34 cellular contexts compared by ENCODE assay signal in the genomic region with DNA sequence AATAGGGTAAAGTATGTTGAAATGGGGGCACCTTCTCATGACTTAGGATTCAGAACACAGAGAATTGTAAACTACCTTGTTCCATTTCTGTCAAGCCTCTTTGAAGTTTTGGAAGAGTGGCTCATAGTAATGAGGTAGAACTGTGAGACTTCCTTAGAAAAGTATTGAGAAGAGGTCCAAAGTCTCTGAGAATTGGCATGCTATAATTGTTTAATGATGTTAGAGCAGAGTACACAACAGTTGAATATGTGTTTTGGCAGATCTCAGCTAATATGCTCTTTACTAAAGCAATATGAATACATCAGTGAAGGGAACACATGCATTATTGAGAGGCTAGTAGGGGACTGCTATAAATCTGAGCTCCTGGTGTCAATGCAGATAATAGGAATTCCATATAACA.
DNase-seq lines count a peak whose midpoint lies in the region; ATAC-seq, FAIRE-seq and TF ChIP-seq lines count a peak whose summit lies in the region.
"Had no signal": no experiment of that assay in that cellular context is flagged by ENCODE, and none has a peak within 500 bp of the region (broad histone marks: within the 10 kb centered on the region; RNA-seq: fewer than 3 reads in every experiment).

No MANE protein-coding gene starts in this region.

- no peaks in the 10 kb centered on the region for H3K27me3 ChIP-seq in small intestine (ENCODE audit: control insufficient read depth in 2 of 2, insufficient read depth in 2 of 2, low read length in 2 of 2)
- H3K27me3 ChIP-seq: BE2C; BLaER1; BLaER1 treated with 17β-estradiol and CSF1 and Interleukin-3, amounts not matched to agents 10 nM and 100 nM had no signal

- no peaks in the 10 kb centered on the region for H3K36me3 ChIP-seq in mucosa of descending colon (ENCODE audit: low read depth)
- H3K36me3 ChIP-seq in small intestine (ENCODE audit: control insufficient read depth in 2 of 2, insufficient read depth in 2 of 2, low read length in 2 of 2) = no peaks in the 10 kb centered on the region
- H3K36me3 ChIP-seq: BE2C; BLaER1; BLaER1 treated with 17β-estradiol and CSF1 and Interleukin-3, amounts not matched to agents 10 nM and 100 nM had no signal

- peak; percentile 92 for ATAC-seq in left colon
- peak; percentile 30 for ATAC-seq in left lobe of liver
- ATAC-seq in mucosa of descending colon = peak; percentile 26
- ATAC-seq: A549; CD8-positive, alpha-beta T cell had no signal

- H3K4me3 ChIP-seq in mucosa of descending colon = no peak overlapping the region
- no peak overlapping the region for H3K4me3 ChIP-seq in small intestine (ENCODE audit: low read depth in 1 of 2, low read length in 2 of 2)
- H3K4me3 ChIP-seq: A549; BLaER1; BLaER1 treated with 17β-estradiol and CSF1 and Interleukin-3, amounts not matched to agents 10 nM and 100 nM had no signal

- H3K9me3 ChIP-seq in mucosa of descending colon (no peaks in the 10 kb centered on the region), small intestine (ENCODE audit: control insufficient read depth, low read depth) (no peaks in the 10 kb centered on the region)
- H3K9me3 ChIP-seq: A549; BE2C; BLaER1; BLaER1 treated with 17β-estradiol and CSF1 and Interleukin-3, amounts not matched to agents 10 nM and 100 nM; Caco-2 had no signal

- FAIRE-seq in small intestine (lab: Jason Lieb, UNC) = no peak
- FAIRE-seq in RCC 7860 (lab: Jason Lieb, UNC) = no peak
- FAIRE-seq: A204.1, A549, D721Med had no signal

- intact Hi-C loops in left colon (cut with DNase I, micrococcal nuclease) = no loop called here
- intact Hi-C loops in mucosa of descending colon (cut with DNase I, micrococcal nuclease) = no loop called here

- DNase-seq in left colon = no peak
- DNase-seq in left lobe of liver (ENCODE audit: low spot score) = no peak
- no peak for DNase-seq in mucosa of descending colon
- DNase-seq in small intestine = peak; percentile 19
- no peak for DNase-seq in COR-L47 (lab: John Stamatoyannopoulos, UW)
- no peak for DNase-seq in activated CD4-positive, CD25-positive, alpha-beta regulatory T cell (lab: John Stamatoyannopoulos, UW)
- DNase-seq in cerebellum (ENCODE audit: low spot score) = no peak
- no peak for DNase-seq in RCC 7860 (ENCODE audit: low spot score)
- DNase-seq: 8988T; ACHN; AML-193; BE2C; C1 segment of cervical spinal cord; Caco-2; Calu3; CD4-positive, alpha-beta memory T cell; CD4-positive, alpha-beta T cell; CD4-positive, CD25-positive, alpha-beta regulatory T cell; CD8-positive, alpha-beta memory T cell; CD8-positive, alpha-beta T cell; DMS 273 treated with DMSO at 0.1 percent for 48 hours; DMS153; DMS53; DMS79; DMS79 treated with DMSO at 0.1 percent for 48 hours; DND-41; EL had no signal

- no peak overlapping the region for H3K27ac ChIP-seq in small intestine (ENCODE audit: low read depth in 1 of 2, low read length in 1 of 2)
- H3K27ac ChIP-seq: 22Rv1; A549; BLaER1; BLaER1 treated with 17β-estradiol and CSF1 and Interleukin-3, amounts not matched to agents 10 nM and 100 nM; C4-2B had no signal

- H3K4me1 ChIP-seq in mucosa of descending colon (ENCODE audit: low read depth) (no peaks in the 10 kb centered on the region), small intestine (ENCODE audit: control insufficient read depth in 2 of 2, insufficient read depth in 1 of 2, low read depth in 1 of 2, low read length in 1 of 2) (peaks cover 0 to 1% of the 10 kb centered on the region in 2 donors)
- H3K4me1 ChIP-seq: A549; BE2C; BLaER1; BLaER1 treated with 17β-estradiol and CSF1 and Interleukin-3, amounts not matched to agents 10 nM and 100 nM; Caco-2 had no signal

- no peak for TF ChIP-seq CTCF in mucosa of descending colon (IDR thresholded peaks at IDR 0.05)

Comparison
In these comparisons a context has a peak if more than half of its experiments do, and no peak if none do; other contexts are left out.
1. ATAC-seq: peak in every context shown above with its lines; median percentile 92 in left colon; 30 in left lobe of liver; 26 in mucosa of descending colon.